ENCODE assay signal across 28 cellular contexts in the genomic region with DNA sequence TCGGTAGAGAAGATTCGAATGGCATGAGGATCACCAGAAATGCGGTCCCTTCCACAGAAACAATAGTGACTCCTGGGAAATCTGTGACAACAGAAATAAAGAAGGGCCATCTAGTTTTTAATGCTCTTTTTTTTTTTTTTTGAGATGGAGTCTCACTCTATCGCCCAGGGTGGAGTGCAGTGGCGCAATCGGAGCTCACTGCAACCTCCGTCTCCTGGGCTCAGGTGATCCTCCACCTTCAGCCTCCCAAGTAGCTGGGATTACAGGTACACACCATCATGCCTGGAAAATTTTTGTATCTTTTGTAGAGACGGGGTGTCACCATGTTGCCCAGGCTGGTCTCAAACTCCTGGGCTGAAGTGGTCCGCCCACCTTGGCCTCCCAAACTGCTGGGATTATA. TPM values are rescaled to one million over a fixed set of nuclear protein-coding genes. Genes with fewer than 3 reads are reported as not detected.
"Had no signal": no experiment of that assay in that cellular context is flagged by ENCODE, and none has a peak within 500 bp of the region (broad histone marks: within the 10 kb centered on the region; RNA-seq: fewer than 3 reads in every experiment).

No MANE protein-coding gene starts in this region.

- H3K4me3 Mint-ChIP-seq: naive thymus-derived CD4-positive, alpha-beta T cell; natural killer cell treated with Interleukin-12 subunit alpha and Interleukin-12 subunit beta and Interleukin-15 and Interleukin-18, amount 100 ng/mL, for 72 hours; neural progenitor cell; stimulated activated memory B cell treated with anti-CD40 and anti-IgM and Interleukin-4, amounts not matched to agents 10 μg/mL and 1 μg/mL and 100 μg/mL, for 72 hours; stimulated activated naive CD8-positive, alpha-beta T cell treated with anti-CD3 and anti-CD28 coated beads, Interleukin-15, amount 100 ng/mL, for 72 hours had no signal

- H3K27ac ChIP-seq: heart right ventricle, hepatocyte, left ventricle myocardium inferior, neural progenitor cell, pancreas, prostate gland, sigmoid colon, transverse colon, upper lobe of right lung had no signal

- ATAC-seq: heart right ventricle; mucosa of descending colon; naive thymus-derived CD4-positive, alpha-beta T cell; pancreas; right cardiac atrium; stimulated activated memory B cell treated with anti-CD40 and anti-IgM and Interleukin-4, amounts not matched to agents 10 μg/mL and 1 μg/mL and 100 μg/mL, for 72 hours; stimulated activated naive CD8-positive, alpha-beta T cell treated with anti-CD3 and anti-CD28 coated beads, Interleukin-15, amount 100 ng/mL, for 72 hours; upper lobe of right lung had no signal

- H3K27me3 Mint-ChIP-seq: stimulated activated naive CD8-positive, alpha-beta T cell treated with anti-CD3 and anti-CD28 coated beads, Interleukin-15, amount 100 ng/mL, for 72 hours had no signal

- H2AFZ ChIP-seq: hepatocyte, neural progenitor cell had no signal

- DNase-seq: heart right ventricle; left ventricle myocardium inferior; midbrain; mucosa of descending colon; naive thymus-derived CD4-positive, alpha-beta T cell; nucleus accumbens; pancreas; right cardiac atrium; sigmoid colon; small intestine; stimulated activated CD4-positive, alpha-beta T cell treated with anti-CD3 and anti-CD28 coated beads, Interleukin-1b, Interleukin-23, amount 100 ng/mL, for 48 hours; stimulated activated CD4-positive, alpha-beta T cell treated with anti-CD3 and anti-CD28 coated beads, Interleukin-2, amount 100 ng/mL, for 48 hours; stimulated activated CD4-positive, alpha-beta T cell treated with anti-CD3 and anti-CD28 coated beads, Interleukin-4, amount 100 ng/mL, for 4 hours; stimulated activated CD8-positive, alpha-beta memory T cell treated with anti-CD3 and anti-CD28 coated beads, Interleukin-4, amount 100 ng/mL, for 48 hours; stimulated activated naive CD4-positive, alpha-beta T cell treated with Interleukin-2 at 50 U/mL for 16 hours; stimulated activated naive CD8-positive, alpha-beta T cell treated with anti-CD3 and anti-CD28 coated beads, Interleukin-15, amount 100 ng/mL, for 72 hours; substantia nigra; transverse colon; upper lobe of right lung had no signal

- H3K36me3 Mint-ChIP-seq: natural killer cell treated with Interleukin-12 subunit alpha and Interleukin-12 subunit beta and Interleukin-15 and Interleukin-18, amount 100 ng/mL, for 72 hours; stimulated activated memory B cell treated with anti-CD40 and anti-IgM and Interleukin-4, amounts not matched to agents 10 μg/mL and 1 μg/mL and 100 μg/mL, for 72 hours had no signal

- H3K9me3 ChIP-seq: left ventricle myocardium inferior, mucosa of descending colon, pancreas, prostate gland, sigmoid colon, transverse colon, upper lobe of right lung had no signal

- H3K4me1 ChIP-seq: pancreas, upper lobe of right lung had no signal

- H3K9me3 Mint-ChIP-seq: natural killer cell treated with Interleukin-12 subunit alpha and Interleukin-12 subunit beta and Interleukin-15 and Interleukin-18, amount 100 ng/mL, for 72 hours; stimulated activated memory B cell treated with anti-CD40 and anti-IgM and Interleukin-4, amounts not matched to agents 10 μg/mL and 1 μg/mL and 100 μg/mL, for 72 hours had no signal

- H3K27ac Mint-ChIP-seq: naive thymus-derived CD4-positive, alpha-beta T cell; natural killer cell treated with Interleukin-12 subunit alpha and Interleukin-12 subunit beta and Interleukin-15 and Interleukin-18, amount 100 ng/mL, for 72 hours; stimulated activated memory B cell treated with anti-CD40 and anti-IgM and Interleukin-4, amounts not matched to agents 10 μg/mL and 1 μg/mL and 100 μg/mL, for 72 hours; stimulated activated naive CD8-positive, alpha-beta T cell treated with anti-CD3 and anti-CD28 coated beads, Interleukin-15, amount 100 ng/mL, for 72 hours had no signal

- H3K27me3 ChIP-seq: hepatocyte, neural progenitor cell, pancreas, sigmoid colon, transverse colon, upper lobe of right lung had no signal

- FAIRE-seq: pancreas, small intestine, urothelium cell line had no signal

- H3K4me1 Mint-ChIP-seq: stimulated activated memory B cell treated with anti-CD40 and anti-IgM and Interleukin-4, amounts not matched to agents 10 μg/mL and 1 μg/mL and 100 μg/mL, for 72 hours; stimulated activated naive CD8-positive, alpha-beta T cell treated with anti-CD3 and anti-CD28 coated beads, Interleukin-15, amount 100 ng/mL, for 72 hours had no signal

- H3K9ac ChIP-seq: neural progenitor cell had no signal

- H3K36me3 ChIP-seq: heart right ventricle, left ventricle myocardium inferior, neural progenitor cell, pancreas, prostate gland, sigmoid colon, transverse colon, upper lobe of right lung had no signal

- H3K4me3 ChIP-seq: heart right ventricle, hepatocyte, left ventricle myocardium inferior, lung, mucosa of descending colon, neural progenitor cell, pancreas, prostate gland, sigmoid colon, transverse colon, upper lobe of right lung had no signal

- H3K79me2 ChIP-seq: hepatocyte had no signal

- H3K4me2 ChIP-seq: hepatocyte, neural progenitor cell had no signal

RNA-seq across cellular contexts. Expression of a gene that starts 43.9 kb away (rescaled TPM):
- total RNA-seq: myocyte; natural killer cell treated with Interleukin-12 subunit alpha and Interleukin-12 subunit beta and Interleukin-15 and Interleukin-18, amount 100 ng/mL, for 72 hours; osteoblast had no signal
- polyA plus RNA-seq: naive thymus-derived CD4-positive, alpha-beta T cell had no signal
